ENCODE assay signal across 9 cellular contexts in the genomic region with DNA sequence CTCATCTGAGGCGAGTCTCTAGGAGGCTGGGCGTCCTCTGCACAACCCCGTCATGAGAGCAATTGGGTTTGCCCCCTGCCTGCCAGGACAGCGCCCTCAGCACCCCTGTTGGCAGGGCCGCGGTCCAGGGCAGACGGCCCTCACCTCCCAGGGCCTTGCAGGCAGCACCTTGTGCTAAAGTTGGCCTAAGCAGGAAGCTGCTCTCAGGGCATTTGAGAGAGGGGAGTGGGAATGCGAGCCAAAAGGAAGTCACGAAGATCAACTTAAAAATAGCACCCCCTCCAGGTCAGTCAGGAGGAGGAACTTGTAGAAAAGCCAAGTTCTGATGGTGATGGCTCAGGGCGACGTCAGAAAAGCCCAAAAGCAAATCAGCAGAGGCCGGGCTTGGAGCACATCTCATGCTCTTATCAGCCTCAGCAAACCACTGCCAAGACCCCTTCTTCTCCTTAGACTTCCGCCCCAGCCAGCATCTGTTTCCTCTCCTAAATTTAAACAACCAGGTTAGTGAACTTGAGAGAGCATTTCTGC. TPM values are rescaled to one million over a fixed set of nuclear protein-coding genes. Genes with fewer than 3 reads are reported as not detected.
DNase-seq lines count a peak whose midpoint lies in the region; ATAC-seq, FAIRE-seq and TF ChIP-seq lines count a peak whose summit lies in the region.
"Had no signal": no experiment of that assay in that cellular context is flagged by ENCODE, and none has a peak within 500 bp of the region (broad histone marks: within the 10 kb centered on the region; RNA-seq: fewer than 3 reads in every experiment).

No MANE protein-coding gene starts in this region.

- H3K27ac ChIP-seq in SU-DHL-6 (ENCODE audit: low read depth, low read length) (no peak overlapping the region), endothelial cell of umbilical vein (ENCODE audit: insufficient read depth, low read depth, low read length) (peak overlapping the region; percentile 71)
- H3K27ac ChIP-seq: VCaP had no signal

- intact Hi-C loops in endothelial cell of umbilical vein (cut with micrococcal nuclease) = loop anchor here (1.0 to 2.0 kb wide), 3 partner anchors 8 to 103 kb away; a partner anchor contains a TSS
- intact Hi-C loops in mucosa of descending colon (cut with DNase I, micrococcal nuclease) = loop anchor here in 1 of 2 donors (10.0 kb wide), 1 partner anchor 139 kb away; no protein-coding TSS in a partner anchor

- H2AFZ ChIP-seq in SU-DHL-6 (ENCODE audit: low read depth, low read length, severe bottlenecking) (peak overlapping the region; percentile 72), endothelial cell of umbilical vein (ENCODE audit: low read depth, low read length) (peak overlapping the region; percentile 83)

- TF ChIP-seq POLR2A in endothelial cell of umbilical vein (IDR thresholded peaks at IDR 0.05; ENCODE audit: low read depth, low read length) = no peak

- BruUV-seq in endothelial cell of umbilical vein (replicated peaks; lab: Mats Ljungman, UMichigan) = no TSS peak

- H3K27me3 ChIP-seq in SU-DHL-6 (ENCODE audit: low read length) = no peaks in the 10 kb centered on the region
- H3K27me3 ChIP-seq in endothelial cell of umbilical vein (ENCODE audit: control insufficient read depth in 2 of 2, insufficient read depth in 2 of 2, low read length in 2 of 2) = no peaks in the 10 kb centered on the region

- H3K4me2 ChIP-seq in SU-DHL-6 (ENCODE audit: low read depth, low read length, poor library complexity, severe bottlenecking) = peak overlapping the region; percentile 18
- peak overlapping the region; percentile 58 for H3K4me2 ChIP-seq in endothelial cell of umbilical vein (ENCODE audit: insufficient read depth, low read length)

- no peaks in the 10 kb centered on the region for H3K79me2 ChIP-seq in SU-DHL-6 (ENCODE audit: insufficient read depth, low read length)
- no peaks in the 10 kb centered on the region for H3K79me2 ChIP-seq in endothelial cell of umbilical vein (ENCODE audit: control insufficient read depth, insufficient read depth, low read length)

- H3K4me3 ChIP-seq in SU-DHL-6 (ENCODE audit: insufficient read depth, low read length, poor library complexity, severe bottlenecking) (no peak overlapping the region), endothelial cell of umbilical vein (replicated peaks in 1 of 3; ENCODE audit: insufficient read depth in 1 of 3, low read depth in 1 of 3, low read length in 3 of 3) (peak overlapping the region in 2 of 3 experiments; percentile 3 to 15), mucosa of descending colon (no peak overlapping the region)

- FAIRE-seq in endothelial cell of umbilical vein (lab: Jason Lieb, UNC) = no peak

- H3K9ac ChIP-seq in SU-DHL-6 (ENCODE audit: low read length) = peak overlapping the region; percentile 1; the same call in 1 of the 2 replicates
- peak overlapping the region; percentile 52 for H3K9ac ChIP-seq in endothelial cell of umbilical vein (replicated peaks; ENCODE audit: extremely low read depth, insufficient read depth, low read length)

- dilution Hi-C loops in endothelial cell of umbilical vein (cut with MboI; ENCODE audit: extremely low pct_ligation_motif_present, low sequenced_read_pairs) = no loop called here

- H3K9me1 ChIP-seq in endothelial cell of umbilical vein (replicated peaks; ENCODE audit: control insufficient read depth, extremely low read depth, insufficient read depth, low read length) = no peaks in the 10 kb centered on the region

- no peaks in the 10 kb centered on the region for H3K9me2 ChIP-seq in SU-DHL-6 (replicated peaks; ENCODE audit: insufficient read depth, low read length)

- peaks cover 28% of the 10 kb centered on the region for H3K4me1 ChIP-seq in endothelial cell of umbilical vein (ENCODE audit: control insufficient read depth, extremely low read depth, insufficient read depth, low read length)
- peaks cover 5% of the 10 kb centered on the region for H3K4me1 ChIP-seq in mucosa of descending colon (ENCODE audit: low read depth)

- ATAC-seq in HG02759 (IDR thresholded peaks at IDR 0.05; ENCODE audit: unreplicated experiment) (peak; percentile 59), mucosa of descending colon (peak; percentile 62)

- POLR2A ChIA-PET in endothelial cell of umbilical vein (lab: Charles Lee) = no interaction called here

- DNase-seq in GF-D8 (lab: John Stamatoyannopoulos, UW) (peak; percentile 90), endothelial cell of umbilical vein (ENCODE audit: low read depth, low spot score) (peak; percentile 75), mucosa of descending colon (no peak), GOT3 (lab: John Stamatoyannopoulos, UW) (no peak), DMS114 treated with DMSO at 0.1 percent for 48 hours (lab: John Stamatoyannopoulos, UW; ENCODE audit: unreplicated experiment) (no peak), NCI-H1092 treated with DMSO at 0.1 percent for 48 hours (lab: John Stamatoyannopoulos, UW) (no peak)

- CTCF ChIA-PET in endothelial cell of umbilical vein (lab: Charles Lee) = interaction anchor here (0.7 to 4.5 kb wide), 6 partner anchors 8 to 254 kb away, joined by 3 to 49 read pairs (median 4); no protein-coding TSS in a partner anchor

- H3K36me3 ChIP-seq in SU-DHL-6 (ENCODE audit: low read length) (no peaks in the 10 kb centered on the region), endothelial cell of umbilical vein (ENCODE audit: control insufficient read depth in 2 of 2, extremely low read depth in 1 of 2, insufficient read depth in 2 of 2, low read length in 2 of 2) (peaks cover 0 to 1% of the 10 kb centered on the region in 2 experiments), mucosa of descending colon (ENCODE audit: low read depth) (no peaks in the 10 kb centered on the region)

- TF ChIP-seq CTCF in SU-DHL-6 (IDR thresholded peaks at IDR 0.05; ENCODE audit: insufficient read depth, low read length, poor library complexity, severe bottlenecking) = peak; percentile 39
- TF ChIP-seq CTCF in endothelial cell of umbilical vein (IDR thresholded peaks at IDR 0.05; ENCODE audit: extremely low read depth in 1 of 2, insufficient read depth in 1 of 2, low read depth in 1 of 2, low read length in 2 of 2) = peak; percentile 37 to 49
- TF ChIP-seq CTCF in mucosa of descending colon (IDR thresholded peaks at IDR 0.05) = no peak

- H3F3A ChIP-seq in SU-DHL-6 (ENCODE audit: insufficient read depth) = no peaks in the 10 kb centered on the region

- H3K9me3 ChIP-seq in SU-DHL-6 (ENCODE audit: insufficient read depth, low read length) (no peaks in the 10 kb centered on the region), endothelial cell of umbilical vein (replicated peaks; ENCODE audit: control insufficient read depth, insufficient read depth, low read length) (no peaks in the 10 kb centered on the region), mucosa of descending colon (no peaks in the 10 kb centered on the region)

- H4K20me1 ChIP-seq in SU-DHL-6 (ENCODE audit: low read depth, low read length) (no peaks in the 10 kb centered on the region), endothelial cell of umbilical vein (replicated peaks; ENCODE audit: control insufficient read depth, extremely low read depth, insufficient read depth, low read length) (no peaks in the 10 kb centered on the region)

TF ChIP-seq in endothelial cell of umbilical vein, 7 proteins besides CTCF, POLR2A, EP300 and RAD21 (continues in another document):
- TF ChIP-seq GATA2 (IDR thresholded peaks at IDR 0.05; ENCODE audit: insufficient read depth, insufficient read length, low read depth, low read length) (peak; percentile 64), JUN (IDR thresholded peaks at IDR 0.05; ENCODE audit: borderline replicate concordance, insufficient read depth, insufficient read length, low read depth) (no peak), MYC (IDR thresholded peaks at IDR 0.05; ENCODE audit: low read depth, low read length) (no peak), FOS (IDR thresholded peaks at IDR 0.05; ENCODE audit: borderline replicate concordance, insufficient read depth, low read length) (no peak), EZH2 (IDR thresholded peaks at IDR 0.05; ENCODE audit: borderline replicate concordance, low read depth, low read length, severe bottlenecking) (no peak), POLR2AphosphoS5 (IDR thresholded peaks at IDR 0.05; ENCODE audit: insufficient read depth, low read depth, low read length) (no peak)

RNA-seq across cellular contexts. Expression of a gene that starts 12.6 kb away (rescaled TPM):
- total RNA-seq in endothelial cell of umbilical vein (0.31 TPM in 1 of 2 replicates, not detected in the other), mucosa of descending colon (1 to 10 TPM; 1.3 to 8.4 (median 7.5) TPM)
- polyA plus RNA-seq in endothelial cell of umbilical vein = 0.03 TPM in 1 of 2 replicates, not detected in the other
- 0.06 TPM in 1 of 2 replicates, not detected in the other for polyA plus RNA-seq in endothelial cell of umbilical vein (2011; cell fraction: cytosol; rRNA removed)
- polyA plus RNA-seq in endothelial cell of umbilical vein (2011; cell fraction: nucleus; rRNA removed) = 0.26 and 0.31 TPM in 2 replicates
- not detected in 2 replicates for polyA plus RNA-seq in endothelial cell of umbilical vein (2012)
- 0.90 TPM in 1 of 2 replicates, not detected in the other for polyA minus RNA-seq in endothelial cell of umbilical vein
- not detected for polyA minus RNA-seq in endothelial cell of umbilical vein (2011; cell fraction: cytosol; rRNA and poly(A)+ RNA removed)
- polyA minus RNA-seq in endothelial cell of umbilical vein (2011; cell fraction: nucleus; rRNA and poly(A)+ RNA removed) = 0.48 TPM in 1 of 2 replicates, not detected in the other

RNA-seq across cellular contexts. Expression of a gene that starts 12.6 kb away (rescaled TPM):
- 0.49 TPM in 1 of 2 replicates, not detected in the other for total RNA-seq in endothelial cell of umbilical vein
- 0.07 and 0.24 TPM in 2 replicates for polyA plus RNA-seq in endothelial cell of umbilical vein
- 0.07 and 0.25 TPM in 2 replicates for polyA plus RNA-seq in endothelial cell of umbilical vein (2011; cell fraction: cytosol; rRNA removed)
- polyA plus RNA-seq in endothelial cell of umbilical vein (2011; cell fraction: nucleus; rRNA removed) = 0.28 and 0.43 TPM in 2 replicates
- not detected in 2 replicates for polyA plus RNA-seq in endothelial cell of umbilical vein (2012)
- polyA minus RNA-seq in endothelial cell of umbilical vein = not detected in 2 replicates
- polyA minus RNA-seq in endothelial cell of umbilical vein (2011; cell fraction: cytosol; rRNA and poly(A)+ RNA removed) = not detected
- polyA minus RNA-seq in endothelial cell of umbilical vein (2011; cell fraction: nucleus; rRNA and poly(A)+ RNA removed) = not detected in 2 replicates
- 1 to 10 TPM in 2 of 3 donors, under 1 TPM in 1; 0.87 to 5.0 (median 3.5) TPM for total RNA-seq in mucosa of descending colon

RNA-seq across cellular contexts. Expression of a gene that starts 42.3 kb away (rescaled TPM):
- total RNA-seq in endothelial cell of umbilical vein (0.35 TPM in 2 replicates), mucosa of descending colon (10 to 100 TPM in 2 of 3 donors, 1 to 10 TPM in 1; 4.2 to 21.5 (median 14.7) TPM)
- polyA plus RNA-seq in endothelial cell of umbilical vein = 0.81 and 0.89 TPM in 2 replicates
- polyA plus RNA-seq in endothelial cell of umbilical vein (2011; cell fraction: cytosol; rRNA removed) = 0.58 and 0.61 TPM in 2 replicates
- 1.5 TPM in 2 replicates for polyA plus RNA-seq in endothelial cell of umbilical vein (2011; cell fraction: nucleus; rRNA removed)
- 0.23 and 0.34 TPM in 2 replicates for polyA plus RNA-seq in endothelial cell of umbilical vein (2012)
- 0.27 and 0.49 TPM in 2 replicates for polyA minus RNA-seq in endothelial cell of umbilical vein
- polyA minus RNA-seq in endothelial cell of umbilical vein (2011; cell fraction: cytosol; rRNA and poly(A)+ RNA removed) = not detected
- polyA minus RNA-seq in endothelial cell of umbilical vein (2011; cell fraction: nucleus; rRNA and poly(A)+ RNA removed) = 0.43 and 0.87 TPM in 2 replicates

Comparison
In these comparisons a context has a peak if more than half of its experiments do, and no peak if none do; other contexts are left out.
1. DNase-seq: peak in GF-D8 (single experiment) and endothelial cell of umbilical vein (single experiment); none in mucosa of descending colon (0 of 3), GOT3 (single experiment), DMS114 treated with DMSO at 0.1 percent for 48 hours (single experiment) and NCI-H1092 treated with DMSO at 0.1 percent for 48 hours (single experiment).
2. H3K4me3 ChIP-seq: peak in endothelial cell of umbilical vein (2 of 3); none in SU-DHL-6 (single experiment) and mucosa of descending colon (single experiment).